1 cellular context compared by ENCODE assay signal in the genomic region with DNA sequence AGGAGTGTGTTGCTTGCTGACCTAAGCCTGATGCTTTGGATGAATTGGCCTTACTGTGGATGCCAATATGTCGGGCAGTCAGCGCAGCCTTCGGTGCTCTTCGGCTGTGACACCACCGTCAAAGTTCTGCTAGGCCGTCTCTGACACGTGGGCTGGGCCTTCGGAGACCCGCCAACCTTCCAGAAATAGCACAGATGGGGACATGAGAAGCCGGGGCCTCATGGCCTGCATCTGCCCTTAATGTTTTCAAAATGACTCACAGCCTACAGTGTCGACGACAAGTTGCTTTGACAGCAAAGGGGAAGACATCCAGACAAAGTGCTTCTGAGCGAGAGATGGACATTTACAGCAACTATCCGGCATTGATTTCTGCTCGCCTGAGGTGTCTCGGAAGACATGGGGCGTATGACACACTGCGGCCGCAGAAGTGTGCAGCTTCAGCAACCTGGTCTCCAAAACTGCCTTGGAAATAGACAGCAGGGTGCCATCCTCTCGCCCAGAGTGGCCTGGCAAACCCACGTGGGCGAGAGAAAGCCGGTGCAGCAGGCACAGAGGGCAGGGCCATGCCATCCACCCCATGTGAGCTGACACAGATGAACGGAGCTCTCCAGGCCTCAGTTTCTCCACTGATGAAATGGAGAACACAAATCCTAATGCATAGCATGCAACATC.
TF ChIP-seq lines count a peak whose summit lies in the region.

No MANE protein-coding gene starts in this region.

TF ChIP-seq in IMR-90, 13 proteins besides CTCF, POLR2A, EP300 and RAD21:
- TF ChIP-seq CEBPB (IDR thresholded peaks at IDR 0.05; ENCODE audit: low read depth, low read length) (no peak), USF2 (IDR thresholded peaks at IDR 0.05; ENCODE audit: low read depth, low read length) (no peak), RFX5 (IDR thresholded peaks at IDR 0.05; ENCODE audit: low read depth, low read length) (no peak), NFE2L2 (IDR thresholded peaks at IDR 0.05; ENCODE audit: low read depth, low read length) (no peak), FOS (IDR thresholded peaks at IDR 0.05; ENCODE audit: low read depth, low read length) (no peak), MXI1 (IDR thresholded peaks at IDR 0.05; ENCODE audit: borderline replicate concordance, low read depth, low read length) (no peak), RCOR1 (IDR thresholded peaks at IDR 0.05; ENCODE audit: insufficient replicate concordance, low read length) (no peak)
- TF ChIP-seq, protein P1, sequence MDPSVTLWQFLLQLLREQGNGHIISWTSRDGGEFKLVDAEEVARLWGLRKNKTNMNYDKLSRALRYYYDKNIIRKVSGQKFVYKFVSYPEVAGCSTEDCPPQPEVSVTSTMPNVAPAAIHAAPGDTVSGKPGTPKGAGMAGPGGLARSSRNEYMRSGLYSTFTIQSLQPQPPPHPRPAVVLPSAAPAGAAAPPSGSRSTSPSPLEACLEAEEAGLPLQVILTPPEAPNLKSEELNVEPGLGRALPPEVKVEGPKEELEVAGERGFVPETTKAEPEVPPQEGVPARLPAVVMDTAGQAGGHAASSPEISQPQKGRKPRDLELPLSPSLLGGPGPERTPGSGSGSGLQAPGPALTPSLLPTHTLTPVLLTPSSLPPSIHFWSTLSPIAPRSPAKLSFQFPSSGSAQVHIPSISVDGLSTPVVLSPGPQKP (IDR thresholded peaks at IDR 0.05; ENCODE audit: borderline replicate concordance, low read depth, low read length) = no peak
TF ChIP-seq in IMR-90: peak in this region for 0.
